Comparison of ENCODE assay signal across 8 cellular contexts in the genomic region with DNA sequence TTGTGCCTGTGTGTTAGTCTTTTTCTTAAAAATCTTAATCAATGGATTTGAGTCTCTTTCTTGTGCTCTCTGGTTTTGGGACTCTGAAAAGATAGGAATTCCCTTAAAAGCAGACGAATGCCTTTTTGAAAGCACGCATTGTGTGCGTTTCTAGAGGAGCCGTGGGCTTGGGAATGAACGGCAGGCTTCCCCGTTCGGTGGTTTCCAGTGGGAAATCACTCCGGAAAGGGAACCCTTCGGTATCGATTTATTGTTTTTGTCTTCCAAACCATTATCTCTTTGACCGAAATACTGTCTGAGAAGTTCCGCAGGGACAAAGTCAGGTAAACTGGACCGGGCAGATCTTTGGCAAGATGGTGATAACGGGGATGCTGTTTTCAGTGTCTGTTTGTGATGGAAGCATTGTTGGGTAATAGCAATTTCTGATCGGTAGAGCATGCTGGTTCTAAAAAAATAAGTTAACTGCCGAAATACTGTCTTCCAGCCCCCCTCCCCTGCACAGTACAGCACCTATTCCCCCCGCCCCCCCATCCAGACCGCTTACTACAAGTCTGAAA. TPM values are rescaled to one million over a fixed set of nuclear protein-coding genes. Genes with fewer than 3 reads are reported as not detected.
DNase-seq lines count a peak whose midpoint lies in the region; ATAC-seq, FAIRE-seq and TF ChIP-seq lines count a peak whose summit lies in the region.

No MANE protein-coding gene starts in this region.

- peak overlapping the region; percentile 89 for H3K4me2 ChIP-seq in KMS-11

- H3K4me1 Mint-ChIP-seq in CD4-positive, CD25-positive, alpha-beta regulatory T cell = peaks cover 0 to 12% (median 3%) of the 10 kb centered on the region in 4 donors

- ATAC-seq in CD4-positive, CD25-positive, alpha-beta regulatory T cell (ENCODE audit: low read depth in 2 of 2) = no peak
- ATAC-seq in HG03135 (IDR thresholded peaks at IDR 0.05; ENCODE audit: unreplicated experiment) = no peak

- H3K27ac Mint-ChIP-seq in CD4-positive, CD25-positive, alpha-beta regulatory T cell = peak overlapping the region in 1 of 3 donors; percentile 26

- DNase-seq in CD4-positive, CD25-positive, alpha-beta regulatory T cell = no peak
- DNase-seq in cardiac fibroblast (ENCODE audit: low read depth in 2 of 2) (peak in 1 of 2 donors; percentile 25), middle frontal gyrus (ENCODE audit: extremely low spot score, low spot score) (peak; percentile 23), HTR-8/SVneo (ENCODE audit: insufficient read length, low spot score) (no peak), AML-193 (lab: John Stamatoyannopoulos, UW) (no peak), HT-29 (ENCODE audit: low spot score) (no peak)

- H3K27me3 ChIP-seq in CD4-positive, CD25-positive, alpha-beta regulatory T cell (ENCODE audit: control insufficient read depth, insufficient read depth, low read length) = peaks cover 17% of the 10 kb centered on the region
- H3K27me3 ChIP-seq in KMS-11 (ENCODE audit: insufficient read depth, low read depth) = no peaks in the 10 kb centered on the region

- H3K4me1 ChIP-seq in CD4-positive, CD25-positive, alpha-beta regulatory T cell (ENCODE audit: control insufficient read depth, insufficient read depth, low read length, poor library complexity, severe bottlenecking) = peaks cover 4% of the 10 kb centered on the region
- H3K4me1 ChIP-seq in KMS-11 (ENCODE audit: low read depth, poor library complexity, severe bottlenecking) = peaks cover 44% of the 10 kb centered on the region

- no peaks in the 10 kb centered on the region for H3K36me3 Mint-ChIP-seq in CD4-positive, CD25-positive, alpha-beta regulatory T cell

- H3K79me2 ChIP-seq in KMS-11 (ENCODE audit: insufficient read depth, low read depth) = peaks cover 65% of the 10 kb centered on the region

- peaks cover 0 to 2% (median 0%) of the 10 kb centered on the region in 7 donors for H3K9me3 Mint-ChIP-seq in CD4-positive, CD25-positive, alpha-beta regulatory T cell

- H3K27ac ChIP-seq in CD4-positive, CD25-positive, alpha-beta regulatory T cell (ENCODE audit: insufficient read depth, low read length, poor library complexity, severe bottlenecking) = no peak overlapping the region
- H3K27ac ChIP-seq in KMS-11 = peak overlapping the region; percentile 92

- H3K27me3 Mint-ChIP-seq in CD4-positive, CD25-positive, alpha-beta regulatory T cell = peaks cover 29% of the 10 kb centered on the region

- H3K36me3 ChIP-seq in CD4-positive, CD25-positive, alpha-beta regulatory T cell (ENCODE audit: control insufficient read depth, insufficient read depth, low read length) = no peaks in the 10 kb centered on the region
- no peaks in the 10 kb centered on the region for H3K36me3 ChIP-seq in KMS-11 (ENCODE audit: insufficient read depth)

- H3K9me3 ChIP-seq in CD4-positive, CD25-positive, alpha-beta regulatory T cell (ENCODE audit: control insufficient read depth in 2 of 2, low read length in 2 of 2) = no peaks in the 10 kb centered on the region

- TF ChIP-seq CTCF in KMS-11 (conservative IDR thresholded peaks at IDR 0.05; ENCODE audit: low read depth, low read length) (peak; percentile 32; the same call in 1 of the 2 replicates), cardiac fibroblast (IDR thresholded peaks at IDR 0.05; ENCODE audit: low read depth, low read length) (no peak)

- peak overlapping the region in 2 of 4 donors; percentile 78 to 87 for H3K4me3 Mint-ChIP-seq in CD4-positive, CD25-positive, alpha-beta regulatory T cell

- peak overlapping the region; percentile 50 for H3K4me3 ChIP-seq in CD4-positive, CD25-positive, alpha-beta regulatory T cell (ENCODE audit: low read depth, low read length)
- H3K4me3 ChIP-seq in KMS-11 (IDR thresholded peaks at IDR 0.05; ENCODE audit: insufficient read depth, low read depth, low read length) (no peak overlapping the region), cardiac fibroblast (replicated peaks in 1 of 2; ENCODE audit: low read depth in 2 of 2, low read length in 2 of 2) (peak overlapping the region; percentile 64 to 69)

- FAIRE-seq in HTR-8/SVneo (lab: Jason Lieb, UNC) = no peak

- H3K9ac ChIP-seq in KMS-11 = peak overlapping the region; percentile 98

- H2AFZ ChIP-seq in KMS-11 (ENCODE audit: low read depth) = peak overlapping the region; percentile 23; the same call in 1 of the 2 replicates

- H4K20me1 ChIP-seq in KMS-11 (ENCODE audit: insufficient read depth) = no peaks in the 10 kb centered on the region

RNA-seq across cellular contexts. Expression of a gene that starts 0.4 kb away (rescaled TPM):
- 1.6 TPM for total RNA-seq in CD4-positive, CD25-positive, alpha-beta regulatory T cell
- under 1 TPM in 2 of 4 donors, not detected in 2; 0.32 to 0.38 TPM for polyA plus RNA-seq in CD4-positive, CD25-positive, alpha-beta regulatory T cell
- total RNA-seq in HT-29 (2014; rRNA removed; shearing (Covaris generic)) = 0.08 and 0.33 TPM in 2 replicates
